ENCODE assay signal across 18 cellular contexts in genomic region chrX:118964252-118964651, GRCh38. TPM values are rescaled to one million over a fixed set of nuclear protein-coding genes. Genes with fewer than 3 reads are reported as not detected.
DNase-seq lines count a peak whose midpoint lies in the region; ATAC-seq and TF ChIP-seq lines count a peak whose summit lies in the region.
"Had no signal": no experiment of that assay in that cellular context is flagged by ENCODE, and none has a peak within 500 bp of the region (broad histone marks: within the 10 kb centered on the region; RNA-seq: fewer than 3 reads in every experiment).

No MANE protein-coding gene starts in this region.

- no peak for TF ChIP-seq EP300 in esophagus muscularis mucosa (IDR thresholded peaks at IDR 0.05)

- TF ChIP-seq CTCF in HEK293 (tag by site-specific recombination; IDR thresholded peaks at IDR 0.05), result no peak
- TF ChIP-seq CTCF in esophagus muscularis mucosa (IDR thresholded peaks at IDR 0.05), result no peak
- no peak for TF ChIP-seq CTCF in brain microvascular endothelial cell (IDR thresholded peaks at IDR 0.05; ENCODE audit: low read depth, low read length, missing control alignments)
- TF ChIP-seq CTCF in GM13977 (IDR thresholded peaks at IDR 0.05; ENCODE audit: extremely low read depth, insufficient read depth, missing control alignments), result no peak

- H3K4me1 ChIP-seq in HEK293 (ENCODE audit: control insufficient read depth, insufficient read depth, low read length), result no peaks in the 10 kb centered on the region
- H3K4me1 ChIP-seq in esophagus muscularis mucosa, result no peaks in the 10 kb centered on the region
- H3K4me1 ChIP-seq: Caco-2 had no signal

- intact Hi-C loops in esophagus muscularis mucosa (cut with DNase I), result no loop called here

- H3K4me3 ChIP-seq in HEK293 (ENCODE audit: low read depth, low read length) (no peak overlapping the region), esophagus muscularis mucosa (no peak overlapping the region), brain microvascular endothelial cell (ENCODE audit: low read depth, low read length) (no peak overlapping the region)

- POLR2A ChIA-PET in HEK293 (lab: Yijun Ruan, JAX), result interaction anchor here (1.3 kb wide), 1 partner anchor 10 kb away, joined by 4 read pairs; the partner anchor contains the start of gene LONRF3

- CTCF ChIA-PET in HEK293 (lab: Yijun Ruan, JAX), result interaction anchor here (0.6 to 0.9 kb wide), 2 partner anchors 10 to 119 kb away, joined by 3 read pairs; partner anchors contain the start of gene LONRF3

- DNase-seq in esophagus muscularis mucosa (ENCODE audit: extremely low spot score), result peak; percentile 0
- DNase-seq in myocyte (ENCODE audit: low read depth), result peak; percentile 11
- DNase-seq in cerebellum (ENCODE audit: low spot score), result no peak
- no peak for DNase-seq in brain microvascular endothelial cell
- DNase-seq in GM13977 (ENCODE audit: low spot score), result no peak
- DNase-seq: AML-193; Caco-2; CD8-positive, alpha-beta T cell; DND-41; GDM1; HCEC 1CT had no signal

- no peak for TF ChIP-seq POLR2A in esophagus muscularis mucosa (IDR thresholded peaks at IDR 0.05; ENCODE audit: low read depth)

- ATAC-seq in HG02588 (IDR thresholded peaks at IDR 0.05; ENCODE audit: unreplicated experiment), result no peak
- ATAC-seq: CD8-positive, alpha-beta T cell had no signal

- H3K36me3 ChIP-seq in HEK293 (ENCODE audit: control insufficient read depth in 2 of 2, insufficient read depth in 1 of 2, low read length in 2 of 2) (no peaks in the 10 kb centered on the region), esophagus muscularis mucosa (no peaks in the 10 kb centered on the region), brain microvascular endothelial cell (replicated peaks) (no peaks in the 10 kb centered on the region)

- 46% methylated on average over 2 of the region's 2 CpGs for WGBS in esophagus muscularis mucosa

- H3K9me3 ChIP-seq in HEK293 (ENCODE audit: control insufficient read depth, insufficient read depth, low read depth, low read length), result no peaks in the 10 kb centered on the region
- H3K9me3 ChIP-seq in esophagus muscularis mucosa, result no peaks in the 10 kb centered on the region
- H3K9me3 ChIP-seq: Caco-2 had no signal

- no peaks in the 10 kb centered on the region for H3K27me3 ChIP-seq in esophagus muscularis mucosa
- no peaks in the 10 kb centered on the region for H3K27me3 ChIP-seq in brain microvascular endothelial cell (replicated peaks)

- in situ Hi-C loops in brain microvascular endothelial cell (cut with HindIII; ENCODE audit: low pct_ligation_motif_present, low sequenced_read_pairs) (no loop called here), GM13977 (cut with MboI; ENCODE audit: low pct_unique_long_range_greater_than_20kb, low sequenced_read_pairs, unreplicated experiment) (no loop called here)

- H3K27ac ChIP-seq in HEK293 (ENCODE audit: extremely low read depth, low read depth, low read length), result no peak overlapping the region
- no peak overlapping the region for H3K27ac ChIP-seq in esophagus muscularis mucosa (replicated peaks in 1 of 4)
- H3K27ac ChIP-seq in brain microvascular endothelial cell, result no peak overlapping the region
- H3K27ac ChIP-seq: C4-2B, KMS-11 had no signal

TF ChIP-seq in HEK293, 187 proteins besides CTCF, POLR2A, EP300 and RAD21 (continues in another document):
- TF ChIP-seq ZNF341 (tag by site-specific recombination; IDR thresholded peaks at IDR 0.05; ENCODE audit: low read depth), result peak; percentile 76
- peak; percentile 74; the same call in 1 of the 2 replicates for TF ChIP-seq ZBTB1 (tag by site-specific recombination; IDR thresholded peaks at IDR 0.05)
- no peak for TF ChIP-seq ZNF362 (tag by site-specific recombination; IDR thresholded peaks at IDR 0.05)
- TF ChIP-seq ZNF792 (tag by site-specific recombination; IDR thresholded peaks at IDR 0.05), result no peak
- no peak for TF ChIP-seq GFI1B (tag by site-specific recombination; IDR thresholded peaks at IDR 0.05)
- TF ChIP-seq ZNF571 (tag by site-specific recombination; IDR thresholded peaks at IDR 0.05), result no peak
- TF ChIP-seq KLF17 (tag by site-specific recombination; IDR thresholded peaks at IDR 0.05), result peak; percentile 96
- TF ChIP-seq ZNF843 (tag by site-specific recombination; IDR thresholded peaks at IDR 0.05), result peak; percentile 48; the same call in 1 of the 2 replicates
- TF ChIP-seq TSHZ1 (tag by site-specific recombination; IDR thresholded peaks at IDR 0.05; ENCODE audit: borderline replicate concordance), result no peak
- no peak for TF ChIP-seq ZNF501 (tag by site-specific recombination; IDR thresholded peaks at IDR 0.05)
- TF ChIP-seq ZNF121 (tag by site-specific recombination; IDR thresholded peaks at IDR 0.05), result no peak
- TF ChIP-seq ZNF202 (tag by site-specific recombination; IDR thresholded peaks at IDR 0.05; ENCODE audit: borderline replicate concordance), result no peak
- TF ChIP-seq INSM2 (tag by site-specific recombination; IDR thresholded peaks at IDR 0.05), result peak; percentile 84
- peak; percentile 76; the same call in 1 of the 2 replicates for TF ChIP-seq KLF10 (tag by site-specific recombination; IDR thresholded peaks at IDR 0.05)
- TF ChIP-seq ZNF777 (tag by site-specific recombination; IDR thresholded peaks at IDR 0.05; ENCODE audit: borderline replicate concordance), result no peak
- no peak for TF ChIP-seq ZNF658 (tag by site-specific recombination; IDR thresholded peaks at IDR 0.05)
- TF ChIP-seq BCL11B (tag by site-specific recombination; IDR thresholded peaks at IDR 0.05; ENCODE audit: low read depth), result no peak
- no peak for TF ChIP-seq ZFHX2 (tag by site-specific recombination; conservative IDR thresholded peaks at IDR 0.05)
- peak; percentile 65; the same call in 1 of the 2 replicates for TF ChIP-seq ZNF24 (tag by site-specific recombination; IDR thresholded peaks at IDR 0.05)
- TF ChIP-seq KLF7 (tag by site-specific recombination; IDR thresholded peaks at IDR 0.05; ENCODE audit: borderline replicate concordance), result 0 out of 2 replicates have a peak, but pooled peaks have one; percentile 59

RNA-seq across cellular contexts. Expression of gene LONRF3, which starts 10.2 kb away (rescaled TPM):
- total RNA-seq in esophagus muscularis mucosa, result 10 to 100 TPM; 14.3 to 19.9 (median 17.5) TPM
- 1.5 and 1.8 TPM in 2 replicates for total RNA-seq in myocyte
- 1.1 TPM for polyA plus RNA-seq in myocyte (2012)
- total RNA-seq in cerebellum, result 3.3 TPM
- total RNA-seq: HT1080 had no signal
- polyA plus RNA-seq: H1, IgD-negative memory B cell had no signal

Comparison
In these comparisons a context has a peak if more than half of its experiments do, and no peak if none do; other contexts are left out.
1. DNase-seq: peak in esophagus muscularis mucosa (single experiment) and myocyte (single experiment); none in cerebellum (single experiment), brain microvascular endothelial cell (single experiment) and GM13977 (single experiment).